ENCODE assay signal across 8 cellular contexts in the genomic region with DNA sequence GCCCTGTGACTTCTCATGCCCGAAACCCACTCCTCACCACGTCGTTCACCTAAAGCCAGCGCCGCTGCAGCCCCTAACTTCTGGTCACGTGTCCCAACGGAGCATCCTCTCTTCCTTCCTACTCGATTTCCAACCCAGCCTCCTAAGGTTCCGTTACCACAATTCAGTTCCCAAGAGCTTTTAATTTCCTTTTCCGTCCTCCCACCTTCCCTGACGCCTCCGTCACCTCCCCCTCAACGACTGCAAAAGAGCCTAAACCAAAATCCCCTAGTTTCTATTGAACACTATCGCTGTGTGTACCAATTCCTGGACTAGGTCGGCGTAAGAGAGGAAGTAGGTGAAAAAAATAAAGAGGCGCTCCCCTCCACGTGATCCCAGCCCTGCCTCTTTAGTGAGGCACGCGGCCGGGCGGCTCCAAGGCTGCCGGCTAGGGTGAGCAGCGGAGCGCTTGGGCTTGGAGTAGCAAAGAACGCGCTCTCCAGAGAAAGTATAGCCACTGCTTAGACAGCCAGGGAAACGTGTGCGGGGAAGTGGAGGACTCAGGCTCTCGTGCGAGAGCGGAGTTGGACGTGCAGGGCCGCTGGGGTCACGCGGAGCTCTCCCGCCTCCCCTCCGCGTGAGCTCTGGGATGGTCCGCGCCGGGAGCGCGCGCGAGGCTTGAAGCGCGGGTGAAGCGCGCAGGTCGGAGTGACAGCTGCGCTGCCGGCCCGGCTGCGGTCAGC. TPM values are rescaled to one million over a fixed set of nuclear protein-coding genes. Genes with fewer than 3 reads are reported as not detected.
DNase-seq lines count a peak whose midpoint lies in the region; ATAC-seq and TF ChIP-seq lines count a peak whose summit lies in the region.

A gene (plus strand): TSS at position 685 of the 722 bp plus-strand sequence.
A gene (minus strand): TSS at position 82 of the 722 bp plus-strand sequence. CDS start 1,189 bp downstream, outside the sequence.

- CTCF ChIA-PET in CD8-positive, alpha-beta T cell (lab: Charles Lee): interaction anchor here (1.0 to 1.5 kb wide), 2 partner anchors 27 to 43 kb away, joined by 3 read pairs; no protein-coding TSS in a partner anchor
- CTCF ChIA-PET in activated CD8-positive, alpha-beta T cell treated with anti-CD3 and anti-CD28 coated beads for 36 hours (lab: Charles Lee): interaction anchor here (1.3 to 1.7 kb wide), 4 partner anchors 34 to 187 kb away, joined by 3 to 7 read pairs (median 5); no protein-coding TSS in a partner anchor

- peaks cover 33% of the 10 kb centered on the region for H3K36me3 Mint-ChIP-seq in CD8-positive, alpha-beta T cell
- peaks cover 28% of the 10 kb centered on the region for H3K36me3 Mint-ChIP-seq in activated CD8-positive, alpha-beta T cell treated with anti-CD3 and anti-CD28 coated beads for 36 hours (ENCODE audit: low read depth)

- intact Hi-C loops in CD8-positive, alpha-beta T cell (cut with DNase I, micrococcal nuclease): loop anchor here (1.0 to 10.0 kb wide), 10 partner anchors 32 to 1839 kb away; a partner anchor contains a TSS
- intact Hi-C loops in activated CD8-positive, alpha-beta T cell treated with anti-CD3 and anti-CD28 coated beads for 36 hours (cut with micrococcal nuclease): loop anchor here (10.0 kb wide), 2 partner anchors 119 to 309 kb away; no protein-coding TSS in a partner anchor
- intact Hi-C loops in lower leg skin (cut with DNase I; ENCODE audit: low total_unique reads): loop anchor here (5.0 kb wide), 1 partner anchor 307 kb away; no protein-coding TSS in a partner anchor

- peaks cover 38% of the 10 kb centered on the region for H3K4me1 Mint-ChIP-seq in CD8-positive, alpha-beta T cell (ENCODE audit: low read depth)
- peaks cover 34% of the 10 kb centered on the region for H3K4me1 Mint-ChIP-seq in activated CD8-positive, alpha-beta T cell treated with anti-CD3 and anti-CD28 coated beads for 36 hours (ENCODE audit: low read depth)

- H3K27ac ChIP-seq in CD8-positive, alpha-beta T cell (ENCODE audit: low read depth, low read length): peak within 1 kb of the TSS; percentile 82

- no peak for TF ChIP-seq CTCF in CD8-positive, alpha-beta T cell (IDR thresholded peaks at IDR 0.05)
- TF ChIP-seq CTCF in activated CD8-positive, alpha-beta T cell treated with anti-CD3 and anti-CD28 coated beads for 36 hours (IDR thresholded peaks at IDR 0.05): no peak
- TF ChIP-seq CTCF in lower leg skin (IDR thresholded peaks at IDR 0.05): no peak

- no peaks in the 10 kb centered on the region for H3K27me3 ChIP-seq in CD8-positive, alpha-beta T cell (ENCODE audit: insufficient read depth, low read length)

- H3K4me3 Mint-ChIP-seq in CD8-positive, alpha-beta T cell: peak within 1 kb of the TSS; percentile 99
- peak within 1 kb of the TSS; percentile 99 for H3K4me3 Mint-ChIP-seq in activated CD8-positive, alpha-beta T cell treated with anti-CD3 and anti-CD28 coated beads for 36 hours

- peak; percentile 92 for ATAC-seq in CD8-positive, alpha-beta T cell
- peak; percentile 91 for ATAC-seq in GM19455 (IDR thresholded peaks at IDR 0.05; ENCODE audit: unreplicated experiment)
- peak; percentile 94 for ATAC-seq in activated CD8-positive, alpha-beta T cell treated with anti-CD3 and anti-CD28 coated beads for 36 hours

- peak; percentile 70 to 87 (median 77) for DNase-seq in CD8-positive, alpha-beta T cell
- DNase-seq in HK-2 (ENCODE audit: unreplicated experiment): peak; percentile 87
- peak; percentile 79 for DNase-seq in NCI-H82 treated with DMSO at 0.1 percent for 48 hours (lab: John Stamatoyannopoulos, UW; ENCODE audit: unreplicated experiment)
- peak; percentile 89 for DNase-seq in activated CD8-positive, alpha-beta T cell treated with anti-CD3 and anti-CD28 coated beads for 36 hours
- DNase-seq in ecto neural progenitor cell (ENCODE audit: low spot score): peak; percentile 90
- peak; percentile 86 to 96 for DNase-seq in lower leg skin (ENCODE audit: low spot score in 2 of 2)
- peak; percentile 64 to 79 for DNase-seq in stimulated activated CD4-positive, alpha-beta T cell treated with anti-CD3 and anti-CD28 coated beads, Interleukin-4, amount 100 ng/mL, for 48 hours (ENCODE audit: low read depth in 2 of 2)

- H3K4me1 ChIP-seq in CD8-positive, alpha-beta T cell (ENCODE audit: insufficient read depth, low read length): peaks cover 18% of the 10 kb centered on the region

- peak within 1 kb of the TSS; percentile 84 for H3K4me3 ChIP-seq in CD8-positive, alpha-beta T cell (ENCODE audit: low read depth, low read length)
- peak within 1 kb of the TSS; percentile 68 for H3K4me3 ChIP-seq in lower leg skin (ENCODE audit: low read depth, poor library complexity, severe bottlenecking)

- no peak for TF ChIP-seq POLR2A in lower leg skin (IDR thresholded peaks at IDR 0.05)

- no peaks in the 10 kb centered on the region for H3K9me3 Mint-ChIP-seq in CD8-positive, alpha-beta T cell
- no peaks in the 10 kb centered on the region for H3K9me3 Mint-ChIP-seq in activated CD8-positive, alpha-beta T cell treated with anti-CD3 and anti-CD28 coated beads for 36 hours

- peak within 1 kb of the TSS; percentile 99 for H3K27ac Mint-ChIP-seq in CD8-positive, alpha-beta T cell
- peak within 1 kb of the TSS; percentile 98 for H3K27ac Mint-ChIP-seq in activated CD8-positive, alpha-beta T cell treated with anti-CD3 and anti-CD28 coated beads for 36 hours

- WGBS in lower leg skin, 2 donors: 0% methylated on average over 53 to 54 of the region's 55 CpGs

- peaks cover 3% of the 10 kb centered on the region for H3K36me3 ChIP-seq in CD8-positive, alpha-beta T cell (ENCODE audit: insufficient read depth, low read length)

- no peaks in the 10 kb centered on the region for H3K27me3 Mint-ChIP-seq in CD8-positive, alpha-beta T cell (ENCODE audit: low read depth)
- H3K27me3 Mint-ChIP-seq in activated CD8-positive, alpha-beta T cell treated with anti-CD3 and anti-CD28 coated beads for 36 hours: no peaks in the 10 kb centered on the region

- POLR2A ChIA-PET in CD8-positive, alpha-beta T cell (lab: Charles Lee): interaction anchor here (0.6 to 2.0 kb wide), 8 partner anchors 8 to 345 kb away, joined by 3 to 6 read pairs (median 4); a partner anchor contains a TSS
- POLR2A ChIA-PET in activated CD8-positive, alpha-beta T cell treated with anti-CD3 and anti-CD28 coated beads for 36 hours (lab: Charles Lee): interaction anchor here (0.7 to 2.5 kb wide), 19 partner anchors 8 to 1500 kb away, joined by 3 to 13 read pairs (median 3); a partner anchor contains a TSS

- no peaks in the 10 kb centered on the region for H3K9me3 ChIP-seq in CD8-positive, alpha-beta T cell (ENCODE audit: low read length)

RNA-seq across cellular contexts. Expression of the first gene that starts in this region (rescaled TPM):
- total RNA-seq in CD8-positive, alpha-beta T cell: 1 to 10 TPM; 2.8 to 4.6 TPM
- total RNA-seq in activated CD8-positive, alpha-beta T cell treated with anti-CD3 and anti-CD28 coated beads for 36 hours: 10 to 100 TPM; 22.5 to 28.7 TPM
- total RNA-seq in lower leg skin: 10 to 100 TPM in 2 of 4 donors, 1 to 10 TPM in 2; 7.8 to 28.8 (median 12.2) TPM

RNA-seq across cellular contexts. Expression of the second gene that starts in this region (rescaled TPM):
- total RNA-seq in CD8-positive, alpha-beta T cell: 10 to 100 TPM; 63.2 to 69.0 TPM
- 10 to 100 TPM; 44.1 to 46.5 TPM for total RNA-seq in activated CD8-positive, alpha-beta T cell treated with anti-CD3 and anti-CD28 coated beads for 36 hours
- total RNA-seq in lower leg skin: 10 to 100 TPM; 20.4 to 40.8 (median 21.9) TPM

Comparison
In these comparisons a context has a peak if more than half of its experiments do, and no peak if none do; other contexts are left out.
1. Peak in every context shown above with its lines: DNase-seq, ATAC-seq, H3K4me3 ChIP-seq and H3K27ac ChIP-seq.